Comparison of ENCODE assay signal across 1 cellular context in the genomic region with DNA sequence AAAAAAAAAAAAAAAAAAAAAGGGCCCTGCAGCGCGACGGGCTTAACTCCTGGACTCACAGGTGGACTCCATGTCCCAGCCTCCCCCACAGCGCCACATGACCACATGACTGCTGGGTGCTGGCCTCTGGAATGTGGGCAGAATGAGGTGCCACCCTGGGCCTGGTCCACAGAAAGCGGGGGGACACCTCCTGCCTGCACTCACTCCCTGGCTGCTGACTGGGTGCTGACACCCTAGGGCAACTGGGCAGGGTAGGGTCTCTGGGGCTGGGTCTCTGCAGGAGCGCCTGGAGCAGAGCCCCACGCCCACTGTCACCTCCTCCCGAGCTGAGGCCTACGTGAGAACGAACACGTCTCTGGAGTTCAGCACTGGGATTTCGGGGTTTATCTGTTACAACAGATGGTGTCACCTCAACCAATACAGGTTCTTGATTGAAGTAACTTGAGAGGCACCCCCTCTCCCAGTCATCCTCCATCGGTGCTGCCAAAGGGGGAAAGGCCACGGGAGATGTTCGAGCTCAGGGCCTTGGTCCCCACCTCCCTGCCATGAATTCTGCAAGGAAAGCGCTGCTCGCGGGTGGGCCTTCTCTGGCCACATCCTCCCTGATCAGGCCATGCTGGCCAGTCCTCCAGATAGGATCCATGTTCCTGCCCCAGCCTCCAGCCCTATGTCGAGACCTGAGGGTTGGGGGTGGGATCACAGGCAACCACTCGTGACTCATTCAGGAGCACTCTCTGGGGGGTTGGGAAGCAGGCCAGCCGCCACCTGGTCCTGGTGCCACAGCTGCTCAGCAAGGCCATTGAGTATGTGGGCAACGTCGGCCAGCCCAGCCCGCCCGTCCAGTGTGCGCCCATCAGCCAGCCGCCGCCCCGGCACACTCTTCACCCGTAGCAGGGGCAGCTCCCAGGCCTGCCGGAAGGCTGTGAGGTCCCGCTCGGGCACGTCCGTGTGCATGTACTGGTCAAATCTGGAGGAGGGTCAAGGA.
TF ChIP-seq lines count a peak whose summit lies in the region.

No MANE protein-coding gene starts in this region.

TF ChIP-seq in K562, 482 proteins besides CTCF, POLR2A, EP300 and RAD21 (continued from another document and continues in another):
- TF ChIP-seq SFPQ (IDR thresholded peaks at IDR 0.05; ENCODE audit: low read depth, low read length) (no peak), POLR2AphosphoS2 (IDR thresholded peaks at IDR 0.05; ENCODE audit: low read length) (no peak), HCFC1 (IDR thresholded peaks at IDR 0.05; ENCODE audit: low read depth, low read length) (peak; percentile 68), NEUROD1 (IDR thresholded peaks at IDR 0.05; ENCODE audit: borderline replicate concordance, low read depth, low read length, partially characterized antibody) (no peak), MAFF (IDR thresholded peaks at IDR 0.05; ENCODE audit: low read length) (no peak), CEBPG (CRISPR knock-in tag; IDR thresholded peaks at IDR 0.05) (no peak), CEBPG (tag; conservative IDR thresholded peaks at IDR 0.05 in 1 of 2, IDR thresholded peaks at IDR 0.05 in 1 of 2) (no peak), ARID1B (IDR thresholded peaks at IDR 0.05) (peak; percentile 68), HMG20A (CRISPR knock-in tag; conservative IDR thresholded peaks at IDR 0.05) (no peak), CAMTA2 (CRISPR knock-in tag; conservative IDR thresholded peaks at IDR 0.05) (no peak), ZNF75A (CRISPR knock-in tag; IDR thresholded peaks at IDR 0.05) (no peak), SUPT5H (IDR thresholded peaks at IDR 0.05) (no peak), ARNT (IDR thresholded peaks at IDR 0.05) (peak; percentile 40 to 44; a peak in 1 of 4 replicates), ZNF134 (CRISPR knock-in tag; conservative IDR thresholded peaks at IDR 0.05) (no peak), CSDE1 (IDR thresholded peaks at IDR 0.05) (no peak), ZSCAN32 (CRISPR knock-in tag; IDR thresholded peaks at IDR 0.05) (no peak), ZNF263 (CRISPR knock-in tag; IDR thresholded peaks at IDR 0.05; ENCODE audit: borderline replicate concordance) (peak; percentile 78), GABPA (tag; conservative IDR thresholded peaks at IDR 0.05; ENCODE audit: low read depth) (no peak), ZNF384 (IDR thresholded peaks at IDR 0.05; ENCODE audit: low read depth, low read length) (peak; percentile 82), GATAD2A (IDR thresholded peaks at IDR 0.05) (peak; percentile 70; the same call in 1 of the 2 replicates), NKRF (IDR thresholded peaks at IDR 0.05; ENCODE audit: borderline replicate concordance) (no peak), ZFX (CRISPR knock-in tag; IDR thresholded peaks at IDR 0.05) (peak; percentile 52), JUN (IDR thresholded peaks at IDR 0.05; ENCODE audit: borderline replicate concordance, low read depth, low read length) (no peak), JUN (CRISPR knock-in tag; IDR thresholded peaks at IDR 0.05; ENCODE audit: borderline replicate concordance) (no peak; the same call in 1 of the 2 replicates), TAF7 (tag; IDR thresholded peaks at IDR 0.05) (no peak), STAT5A (IDR thresholded peaks at IDR 0.05; ENCODE audit: borderline replicate concordance, low read length) (no peak), KDM1A (IDR thresholded peaks at IDR 0.05) (peak; percentile 60 to 85), MECOM (CRISPR knock-in tag; IDR thresholded peaks at IDR 0.05) (peak; percentile 28; the same call in 1 of the 2 replicates), GATA2 (CRISPR knock-in tag; IDR thresholded peaks at IDR 0.05) (peak; percentile 51; the same call in 1 of the 2 replicates), POLR2H (tag; IDR thresholded peaks at IDR 0.05; ENCODE audit: low read depth) (no peak), ZNF740 (CRISPR knock-in tag; IDR thresholded peaks at IDR 0.05) (no peak), ZNF740 (tag; IDR thresholded peaks at IDR 0.05) (no peak), ZBTB8A (IDR thresholded peaks at IDR 0.05; ENCODE audit: partially characterized antibody) (no peak), ZKSCAN3 (CRISPR knock-in tag; IDR thresholded peaks at IDR 0.05) (no peak), E2F3 (CRISPR knock-in tag; IDR thresholded peaks at IDR 0.05) (0 out of 2 replicates have a peak, but pooled peaks have one; percentile 25), NCOR1 (IDR thresholded peaks at IDR 0.05) (peak; percentile 46; the same call in 1 of the 2 replicates), NCOA2 (IDR thresholded peaks at IDR 0.05; ENCODE audit: partially characterized antibody in 2 of 2) (no peak), PRDM10 (IDR thresholded peaks at IDR 0.05; ENCODE audit: partially characterized antibody) (no peak)
- TF ChIP-seq, protein P1, sequence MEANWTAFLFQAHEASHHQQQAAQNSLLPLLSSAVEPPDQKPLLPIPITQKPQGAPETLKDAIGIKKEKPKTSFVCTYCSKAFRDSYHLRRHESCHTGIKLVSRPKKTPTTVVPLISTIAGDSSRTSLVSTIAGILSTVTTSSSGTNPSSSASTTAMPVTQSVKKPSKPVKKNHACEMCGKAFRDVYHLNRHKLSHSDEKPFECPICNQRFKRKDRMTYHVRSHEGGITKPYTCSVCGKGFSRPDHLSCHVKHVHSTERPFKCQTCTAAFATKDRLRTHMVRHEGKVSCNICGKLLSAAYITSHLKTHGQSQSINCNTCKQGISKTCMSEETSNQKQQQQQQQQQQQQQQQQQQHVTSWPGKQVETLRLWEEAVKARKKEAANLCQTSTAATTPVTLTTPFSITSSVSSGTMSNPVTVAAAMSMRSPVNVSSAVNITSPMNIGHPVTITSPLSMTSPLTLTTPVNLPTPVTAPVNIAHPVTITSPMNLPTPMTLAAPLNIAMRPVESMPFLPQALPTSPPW (CRISPR knock-in tag; IDR thresholded peaks at IDR 0.05) = peak; percentile 18; the same call in 1 of the 2 replicates
- TF ChIP-seq, protein P2, sequence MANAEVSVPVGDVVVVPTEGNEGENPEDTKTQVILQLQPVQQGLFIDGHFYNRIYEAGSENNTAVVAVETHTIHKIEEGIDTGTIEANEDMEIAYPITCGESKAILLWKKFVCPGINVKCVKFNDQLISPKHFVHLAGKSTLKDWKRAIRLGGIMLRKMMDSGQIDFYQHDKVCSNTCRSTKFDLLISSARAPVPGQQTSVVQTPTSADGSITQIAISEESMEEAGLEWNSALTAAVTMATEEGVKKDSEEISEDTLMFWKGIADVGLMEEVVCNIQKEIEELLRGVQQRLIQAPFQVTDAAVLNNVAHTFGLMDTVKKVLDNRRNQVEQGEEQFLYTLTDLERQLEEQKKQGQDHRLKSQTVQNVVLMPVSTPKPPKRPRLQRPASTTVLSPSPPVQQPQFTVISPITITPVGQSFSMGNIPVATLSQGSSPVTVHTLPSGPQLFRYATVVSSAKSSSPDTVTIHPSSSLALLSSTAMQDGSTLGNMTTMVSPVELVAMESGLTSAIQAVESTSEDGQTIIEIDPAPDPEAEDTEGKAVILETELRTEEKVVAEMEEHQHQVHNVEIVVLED (CRISPR knock-in tag; IDR thresholded peaks at IDR 0.05) = no peak
- TF ChIP-seq, protein P3, sequence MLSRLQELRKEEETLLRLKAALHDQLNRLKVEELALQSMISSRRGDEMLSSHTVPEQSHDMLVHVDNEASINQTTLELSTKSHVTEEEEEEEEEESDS (CRISPR knock-in tag; IDR thresholded peaks at IDR 0.05) = no peak
- TF ChIP-seq, protein P4, sequence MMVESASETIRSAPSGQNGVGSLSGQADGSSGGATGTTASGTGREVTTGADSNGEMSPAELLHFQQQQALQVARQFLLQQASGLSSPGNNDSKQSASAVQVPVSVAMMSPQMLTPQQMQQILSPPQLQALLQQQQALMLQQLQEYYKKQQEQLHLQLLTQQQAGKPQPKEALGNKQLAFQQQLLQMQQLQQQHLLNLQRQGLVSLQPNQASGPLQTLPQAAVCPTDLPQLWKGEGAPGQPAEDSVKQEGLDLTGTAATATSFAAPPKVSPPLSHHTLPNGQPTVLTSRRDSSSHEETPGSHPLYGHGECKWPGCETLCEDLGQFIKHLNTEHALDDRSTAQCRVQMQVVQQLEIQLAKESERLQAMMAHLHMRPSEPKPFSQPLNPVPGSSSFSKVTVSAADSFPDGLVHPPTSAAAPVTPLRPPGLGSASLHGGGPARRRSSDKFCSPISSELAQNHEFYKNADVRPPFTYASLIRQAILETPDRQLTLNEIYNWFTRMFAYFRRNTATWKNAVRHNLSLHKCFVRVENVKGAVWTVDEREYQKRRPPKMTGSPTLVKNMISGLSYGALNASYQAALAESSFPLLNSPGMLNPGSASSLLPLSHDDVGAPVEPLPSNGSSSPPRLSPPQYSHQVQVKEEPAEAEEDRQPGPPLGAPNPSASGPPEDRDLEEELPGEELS (CRISPR knock-in tag; IDR thresholded peaks at IDR 0.05; ENCODE audit: borderline replicate concordance) = no peak
- TF ChIP-seq, protein P5, sequence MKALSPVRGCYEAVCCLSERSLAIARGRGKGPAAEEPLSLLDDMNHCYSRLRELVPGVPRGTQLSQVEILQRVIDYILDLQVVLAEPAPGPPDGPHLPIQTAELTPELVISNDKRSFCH (CRISPR knock-in tag; IDR thresholded peaks at IDR 0.05) = no peak
- TF ChIP-seq, protein P5 (tag; IDR thresholded peaks at IDR 0.05) = 0 out of 2 replicates have a peak, but pooled peaks have one; percentile 20
